In genomic region chr12:5039815-5040214, GRCh38 we compare ENCODE assay signal across 10 cellular contexts. TPM values are rescaled to one million over a fixed set of nuclear protein-coding genes. Genes with fewer than 3 reads are reported as not detected.
"Had no signal": no experiment of that assay in that cellular context is flagged by ENCODE, and none has a peak within 500 bp of the region (broad histone marks: within the 10 kb centered on the region; RNA-seq: fewer than 3 reads in every experiment).

No MANE protein-coding gene starts in this region.

- H3K27ac Mint-ChIP-seq: HFFc6, IgD-negative memory B cell had no signal

- H3K27ac ChIP-seq: GM23248, HL-60 had no signal

- H2AFZ ChIP-seq: GM23248 had no signal

- H3K9me3 ChIP-seq: HAP-1 had no signal

- H3K4me1 ChIP-seq: HAP-1 had no signal

- H3K4me3 ChIP-seq: GM23248, HAP-1 had no signal

- DNase-seq: GM23248, GOT3, H7, HFFc6, KBM-7 had no signal

- H3K36me3 ChIP-seq: HAP-1 had no signal

- H3K9ac ChIP-seq: GM23248 had no signal

- H3K9me3 Mint-ChIP-seq: HFFc6 had no signal

- H3K4me3 Mint-ChIP-seq: HFFc6 had no signal

RNA-seq across cellular contexts. Expression of gene KCNA5, which starts 3.9 kb away (rescaled TPM):
- total RNA-seq: GM23248, HepG2, HFFc6, HT1080 had no signal
